8 cellular contexts compared by ENCODE assay signal in the genomic region with DNA sequence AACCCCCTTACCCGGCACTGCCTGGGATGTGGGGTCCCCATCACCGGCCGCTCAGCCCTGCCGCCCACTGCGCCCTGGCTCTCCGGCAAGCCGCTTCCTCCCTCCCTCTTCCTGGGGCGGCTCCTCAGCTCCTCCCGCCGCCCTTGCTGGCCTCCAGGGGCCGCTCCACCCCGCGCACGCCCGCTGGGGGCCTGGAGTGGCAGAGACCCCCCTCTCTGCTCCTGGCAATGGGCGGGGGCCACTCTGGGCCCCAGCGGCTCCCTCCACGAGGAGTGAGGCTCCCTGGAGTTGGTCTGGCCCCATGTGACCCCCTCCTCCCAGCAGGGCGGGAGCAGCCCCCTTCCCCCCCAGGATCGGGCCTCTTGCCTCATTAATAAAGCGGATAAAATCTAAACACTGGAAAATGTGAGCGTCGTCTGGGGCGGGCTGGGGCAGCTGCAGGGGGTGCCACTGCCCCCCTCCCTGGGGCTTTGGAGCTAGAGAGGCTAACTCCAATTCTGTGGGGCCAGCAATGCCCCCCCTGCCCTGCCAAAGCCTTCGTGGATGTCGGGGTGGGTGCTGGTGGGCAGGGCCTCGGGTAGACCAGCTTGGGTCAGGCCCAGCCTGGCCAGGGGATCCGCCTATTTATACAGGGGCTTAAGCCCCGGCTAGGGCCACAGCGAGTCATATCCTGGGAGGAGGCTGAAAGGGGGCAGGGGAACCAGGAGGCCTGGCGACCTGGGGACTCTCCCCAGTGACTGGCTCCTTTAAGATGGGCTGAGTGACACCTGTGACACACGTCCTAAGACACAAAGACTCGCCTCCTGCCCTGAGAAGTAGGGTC. TPM values are rescaled to one million over a fixed set of nuclear protein-coding genes. Genes with fewer than 3 reads are reported as not detected.
DNase-seq lines count a peak whose midpoint lies in the region; TF ChIP-seq lines count a peak whose summit lies in the region.

TSS of gene PTGER1 (minus strand) at position 104 of the 823 bp plus-strand sequence. CDS start 1,034 bp downstream, outside the sequence.

- no peak within 1 kb of the TSS for H3K4me3 ChIP-seq in OCI-LY7 (ENCODE audit: low read depth, low read length, poor library complexity, severe bottlenecking)
- peak within 1 kb of the TSS in 1 of 3 donors; percentile 44 for H3K4me3 ChIP-seq in breast epithelium

- no peak within 1 kb of the TSS for H2AFZ ChIP-seq in OCI-LY7 (ENCODE audit: low read length)

- peaks cover 9% of the 10 kb centered on the region for H3K27me3 Mint-ChIP-seq in neural crest cell (ENCODE audit: low read depth)

- no peaks in the 10 kb centered on the region for H3K79me2 ChIP-seq in OCI-LY7 (ENCODE audit: insufficient read depth, low read depth, low read length)

- no peaks in the 10 kb centered on the region for H4K20me1 ChIP-seq in OCI-LY7 (ENCODE audit: insufficient read depth, low read length)

- TF ChIP-seq CTCF in OCI-LY7 (conservative IDR thresholded peaks at IDR 0.05; ENCODE audit: low read length) (peak; percentile 46; the same call in 1 of the 2 replicates), neural crest cell (conservative IDR thresholded peaks at IDR 0.05) (peak; percentile 52), breast epithelium (IDR thresholded peaks at IDR 0.05) (no peak)

- peaks cover 16% of the 10 kb centered on the region for H3K4me1 Mint-ChIP-seq in neural crest cell

- CTCF ChIA-PET in OCI-LY7 (lab: Charles Lee; ENCODE audit: unreplicated experiment), result no interaction called here

- no peak within 1 kb of the TSS for H3K4me2 ChIP-seq in OCI-LY7 (ENCODE audit: low read length)

- H3K4me3 Mint-ChIP-seq in neural crest cell, result peak within 1 kb of the TSS; percentile 44

- H3K36me3 ChIP-seq in OCI-LY7 (ENCODE audit: insufficient read depth, low read length), result peaks cover 16% of the 10 kb centered on the region; the same call in 1 of the 2 replicates
- H3K36me3 ChIP-seq in breast epithelium, result peaks cover 5% of the 10 kb centered on the region

- H3K27ac ChIP-seq in OCI-LY7 (ENCODE audit: low read depth, low read length, poor library complexity, severe bottlenecking), result no peak within 1 kb of the TSS
- peak within 1 kb of the TSS in 1 of 2 donors; percentile 32 for H3K27ac ChIP-seq in breast epithelium

- peaks cover 0 to 3% of the 10 kb centered on the region in 2 donors for H3K27me3 ChIP-seq in breast epithelium

- H3K36me3 Mint-ChIP-seq in neural crest cell (ENCODE audit: low read depth), result peaks cover 2% of the 10 kb centered on the region

- POLR2A ChIA-PET in OCI-LY7 (lab: Charles Lee), result no interaction called here

- intact Hi-C loops in OCI-LY7 (cut with micrococcal nuclease; ENCODE audit: unreplicated experiment) (no loop called here), breast epithelium (cut with DNase I; ENCODE audit: low total_unique reads) (no loop called here)

- no peaks in the 10 kb centered on the region for H3K9me2 ChIP-seq in OCI-LY7 (ENCODE audit: insufficient read depth, low read length)

- no peak for TF ChIP-seq POLR2A in breast epithelium (IDR thresholded peaks at IDR 0.05)

- no peak within 1 kb of the TSS for H3K27ac Mint-ChIP-seq in neural crest cell (ENCODE audit: unreplicated experiment)

- no peaks in the 10 kb centered on the region for H3K9me3 Mint-ChIP-seq in neural crest cell

- no peaks in the 10 kb centered on the region for H3K4me1 ChIP-seq in OCI-LY7 (ENCODE audit: insufficient read depth, low read length, poor library complexity, severe bottlenecking)
- peaks cover 7% of the 10 kb centered on the region in 2 donors for H3K4me1 ChIP-seq in breast epithelium

- no TSS peak for BruUV-seq in OCI-LY7 (replicated peaks; lab: Mats Ljungman, UMichigan)

- H3K9me3 ChIP-seq in OCI-LY7 (ENCODE audit: low read length), result no peaks in the 10 kb centered on the region
- no peaks in the 10 kb centered on the region for H3K9me3 ChIP-seq in breast epithelium

- DNase-seq in activated CD4-positive, alpha-beta T cell treated with anti-CD3 and anti-CD28 coated beads for 48 hours, result peak; percentile 68
- no peak for DNase-seq in activated CD4-positive, alpha-beta T cell treated with anti-CD3 and anti-CD28 coated beads, Interleukin-2, amount 50 U/mL, for 4 hours
- no peak for DNase-seq in OCI-LY7 (ENCODE audit: low spot score)
- DNase-seq in dermis blood vessel endothelial cell, result peak; percentile 41
- DNase-seq in neural crest cell (ENCODE audit: low read depth, low spot score), result no peak
- DNase-seq in NCI-H2081 treated with DMSO at 0.1 percent for 48 hours (lab: John Stamatoyannopoulos, UW), result no peak
- no peak for DNase-seq in inferior parietal cortex (ENCODE audit: extremely low spot score)
- DNase-seq in breast epithelium (ENCODE audit: low spot score in 2 of 2), result no peak

RNA-seq across cellular contexts. Expression of gene PTGER1, which starts in this region (rescaled TPM):
- total RNA-seq in OCI-LY7 (2014; rRNA removed; shearing (Covaris generic)), result not detected in 2 replicates
- 0.23 TPM in 1 of 2 replicates, not detected in the other for total RNA-seq in OCI-LY7 (2022)
- 0.17 and 0.42 TPM in 2 replicates for total RNA-seq in dermis blood vessel endothelial cell
- total RNA-seq in neural crest cell, result 0.27 and 0.40 TPM in 2 replicates
- total RNA-seq in breast epithelium, result 1 to 10 TPM in 1 of 3 donors, under 1 TPM in 1, not detected in 1; 0.48 to 1.3 TPM

Comparison
In these comparisons a context has a peak if more than half of its experiments do, and no peak if none do; other contexts are left out.
1. Peak in DNase-seq in dermis blood vessel endothelial cell; RNA of the gene not detected or under 1 TPM.
2. CTCF ChIP-seq: peak in OCI-LY7 (single experiment) and neural crest cell (single experiment); none in breast epithelium (0 of 3).